Comparison of ENCODE assay signal across 8 cellular contexts in genomic region chr6:7147051-7147671, GRCh38. TPM values are rescaled to one million over a fixed set of nuclear protein-coding genes. Genes with fewer than 3 reads are reported as not detected.
DNase-seq lines count a peak whose midpoint lies in the region; ATAC-seq and TF ChIP-seq lines count a peak whose summit lies in the region.

No MANE protein-coding gene starts in this region.

- CTCF ChIA-PET in PC-3 (lab: Charles Lee): interaction anchor here (0.7 kb wide), 1 partner anchor 356 kb away, joined by 3 read pairs; no protein-coding TSS in a partner anchor

- H3K9me2 ChIP-seq in PC-3 (replicated peaks; ENCODE audit: low read length): no peaks in the 10 kb centered on the region

- DNase-seq in PC-3 (no peak), epithelial cell of proximal tubule (ENCODE audit: low read depth) (no peak), retina (peak; percentile 71), GDM1 (lab: John Stamatoyannopoulos, UW) (no peak), hepatic stellate cell (ENCODE audit: low spot score) (no peak), COR-L47 (lab: John Stamatoyannopoulos, UW) (no peak)

- H2AFZ ChIP-seq in PC-3 (ENCODE audit: low read length): no peak overlapping the region

- H3K36me3 ChIP-seq in PC-3 (ENCODE audit: low read depth, low read length): no peaks in the 10 kb centered on the region

- intact Hi-C loops in PC-3 (cut with micrococcal nuclease): loop anchor here (5.0 kb wide), 1 partner anchor 45 kb away; no protein-coding TSS in a partner anchor

- peak overlapping the region; percentile 71 for H3K4me2 ChIP-seq in PC-3 (ENCODE audit: low read length)

- H3K4me3 ChIP-seq in PC-3 (ENCODE audit: low read length): no peak overlapping the region; the same call in 1 of the 2 replicates
- H3K4me3 ChIP-seq in epithelial cell of proximal tubule (ENCODE audit: low read depth, low read length): peak overlapping the region; percentile 22

- H3K9ac ChIP-seq in PC-3 (ENCODE audit: low read length): peak overlapping the region; percentile 30

- peaks cover 59% of the 10 kb centered on the region for H3K4me1 ChIP-seq in PC-3 (ENCODE audit: insufficient read depth, low read length)

- TF ChIP-seq CTCF in PC-3 (conservative IDR thresholded peaks at IDR 0.05; ENCODE audit: low read depth, low read length): no peak
- no peak for TF ChIP-seq CTCF in epithelial cell of proximal tubule (conservative IDR thresholded peaks at IDR 0.05; ENCODE audit: low read depth, low read length)

- BruUV-seq in PC-3 (replicated peaks; lab: Mats Ljungman, UMichigan): no TSS peak

- H3K27me3 ChIP-seq in PC-3 (ENCODE audit: low read length): no peaks in the 10 kb centered on the region

- H3K27ac ChIP-seq in PC-3 (ENCODE audit: low read length): peak overlapping the region; percentile 79

- peak; percentile 17 for ATAC-seq in GM18909 (IDR thresholded peaks at IDR 0.05; ENCODE audit: poor library complexity, unreplicated experiment)
- ATAC-seq in PC-3: no peak
- ATAC-seq in HG02840 (IDR thresholded peaks at IDR 0.05; ENCODE audit: low FRiP score, unreplicated experiment): no peak

- peaks cover 99% of the 10 kb centered on the region for H3K79me2 ChIP-seq in PC-3 (ENCODE audit: low read length)

- peaks cover 6% of the 10 kb centered on the region; the same call in 1 of the 2 replicates for H4K20me1 ChIP-seq in PC-3 (ENCODE audit: low read length)

- POLR2A ChIA-PET in PC-3 (lab: Charles Lee; ENCODE audit: unreplicated experiment): interaction anchor here (0.6 kb wide), 1 partner anchor 95 kb away, joined by 5 read pairs; no protein-coding TSS in a partner anchor

- no peaks in the 10 kb centered on the region for H3K9me3 ChIP-seq in PC-3 (ENCODE audit: low read length)

- no peaks in the 10 kb centered on the region for H3F3A ChIP-seq in PC-3 (ENCODE audit: low read length, unreplicated experiment)

RNA-seq across cellular contexts. Expression of gene RREB1, which starts 39.4 kb away (rescaled TPM):
- total RNA-seq in PC-3 (2014; rRNA removed): 26.0 and 31.8 TPM in 2 replicates
- 12.2 and 15.9 TPM in 2 replicates for total RNA-seq in epithelial cell of proximal tubule
